18 cellular contexts compared by ENCODE assay signal in the genomic region with DNA sequence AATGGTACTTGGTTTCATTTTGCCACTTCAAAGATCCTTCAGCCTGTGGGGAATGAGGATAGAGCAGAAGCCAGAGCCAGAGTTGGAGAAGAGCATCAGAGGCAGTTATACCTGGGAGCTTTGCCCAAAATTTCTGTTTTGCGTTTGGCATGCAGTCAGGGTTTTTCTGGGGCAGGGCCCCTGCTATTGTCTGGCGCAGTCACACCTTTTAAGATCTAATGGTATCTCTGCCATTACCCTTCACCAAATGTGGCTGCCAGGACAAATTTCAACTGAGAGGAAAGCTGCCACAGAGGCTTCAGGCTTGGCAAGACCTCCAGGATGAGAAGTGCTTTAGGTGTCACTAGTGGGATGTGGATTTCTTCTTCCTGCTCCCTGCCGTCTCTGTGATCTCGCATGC.
"Had no signal": no experiment of that assay in that cellular context is flagged by ENCODE, and none has a peak within 500 bp of the region (broad histone marks: within the 10 kb centered on the region; RNA-seq: fewer than 3 reads in every experiment).

No MANE protein-coding gene starts in this region.

- H3K4me3 ChIP-seq: esophagus muscularis mucosa, gastrocnemius medialis, mucosa of descending colon, sigmoid colon, skin epidermis, stomach, thoracic aorta had no signal

- H3K27ac ChIP-seq: epithelial cell of prostate, esophagus muscularis mucosa, gastrocnemius medialis, sigmoid colon, skin epidermis, stomach, thoracic aorta had no signal

- H3K4me1 ChIP-seq: esophagus muscularis mucosa, gastrocnemius medialis, sigmoid colon, stomach had no signal

- FAIRE-seq: urothelium cell line had no signal

- H3K27me3 ChIP-seq: esophagus muscularis mucosa, gastrocnemius medialis, sigmoid colon, stomach had no signal

- H3K36me3 ChIP-seq: esophagus muscularis mucosa, gastrocnemius medialis, sigmoid colon, stomach, thoracic aorta had no signal

- H3K9me3 ChIP-seq: esophagus muscularis mucosa, gastrocnemius medialis, mucosa of descending colon, sigmoid colon, stomach, thoracic aorta had no signal

- DNase-seq: effector memory CD8-positive, alpha-beta T cell; gastrocnemius medialis; glutamatergic neuron; islet precursor cell; mammary epithelial cell; mucosa of descending colon; naive thymus-derived CD8-positive, alpha-beta T cell; posterior cingulate gyrus; sigmoid colon; stimulated activated CD4-positive, alpha-beta T cell treated with anti-CD3 and anti-CD28 coated beads, Interleukin-2, amount 100 ng/mL, for 24 hours; stimulated activated CD4-positive, alpha-beta T cell treated with anti-CD3 and anti-CD28 coated beads, Interleukin-4, amount 100 ng/mL, for 4 hours; stimulated activated naive CD4-positive, alpha-beta T cell; stomach had no signal
